8 cellular contexts compared by ENCODE assay signal in the genomic region with DNA sequence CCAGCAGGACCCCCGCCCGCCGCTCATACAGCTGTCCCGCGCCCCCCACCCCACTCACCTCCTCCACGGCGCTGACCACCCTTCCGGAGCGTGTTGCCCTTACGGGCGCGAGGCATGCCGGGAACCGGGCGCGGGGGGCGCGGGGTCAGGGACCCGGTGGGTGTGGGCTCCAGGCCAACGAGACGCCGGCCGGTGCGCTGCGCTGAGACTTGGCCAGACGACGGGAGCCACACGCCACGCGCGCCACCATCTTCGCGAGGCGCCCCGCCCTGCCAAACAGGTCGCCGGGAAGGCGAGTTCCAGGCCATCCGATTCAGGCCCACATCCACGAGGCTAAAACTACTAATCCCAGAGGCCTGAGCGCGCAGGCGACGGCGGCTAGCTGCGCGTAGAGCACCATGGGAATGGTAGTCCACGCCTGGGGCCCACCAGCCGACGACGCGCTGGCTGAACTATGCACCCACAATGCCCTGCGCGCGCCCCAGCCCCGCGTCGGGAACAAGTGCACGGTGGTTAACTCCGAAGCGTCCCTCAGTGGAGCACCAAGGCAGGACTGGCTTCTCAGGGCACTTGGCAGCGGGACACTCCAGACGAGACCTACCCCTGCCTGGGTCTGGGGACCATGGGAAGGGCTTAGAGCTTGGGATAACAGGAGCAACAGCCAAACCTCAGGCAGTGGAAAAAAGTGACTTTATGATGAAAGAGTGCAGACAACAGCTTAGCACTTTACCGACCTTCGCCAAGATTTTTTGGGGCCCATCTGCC. TPM values are rescaled to one million over a fixed set of nuclear protein-coding genes. Genes with fewer than 3 reads are reported as not detected.
DNase-seq lines count a peak whose midpoint lies in the region; ATAC-seq, FAIRE-seq and TF ChIP-seq lines count a peak whose summit lies in the region.

A gene with protein sequence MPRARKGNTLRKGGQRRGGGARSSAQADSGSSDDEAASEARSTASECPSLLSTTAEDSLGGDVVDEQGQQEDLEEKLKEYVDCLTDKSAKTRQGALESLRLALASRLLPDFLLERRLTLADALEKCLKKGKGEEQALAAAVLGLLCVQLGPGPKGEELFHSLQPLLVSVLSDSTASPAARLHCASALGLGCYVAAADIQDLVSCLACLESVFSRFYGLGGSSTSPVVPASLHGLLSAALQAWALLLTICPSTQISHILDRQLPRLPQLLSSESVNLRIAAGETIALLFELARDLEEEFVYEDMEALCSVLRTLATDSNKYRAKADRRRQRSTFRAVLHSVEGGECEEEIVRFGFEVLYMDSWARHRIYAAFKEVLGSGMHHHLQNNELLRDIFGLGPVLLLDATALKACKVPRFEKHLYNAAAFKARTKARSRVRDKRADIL (minus strand): TSS at position 271 of the 765 bp plus-strand sequence. CDS start 155 bp downstream, at position 116.

- in situ Hi-C loops in astrocyte of the cerebellum (cut with HindIII; ENCODE audit: low sequenced_read_pairs) = no loop called here

- ATAC-seq in HG02981 (IDR thresholded peaks at IDR 0.05; ENCODE audit: unreplicated experiment) = peak; percentile 95

- peak within 1 kb of the TSS; percentile 83 for H3K4me3 ChIP-seq in astrocyte of the cerebellum (ENCODE audit: low read depth, low read length)

- DNase-seq in GM18507 (ENCODE audit: extremely low spot score, insufficient read length, low read depth) = peak; percentile 89
- DNase-seq in NCI-H2029 treated with DMSO at 0.1 percent for 48 hours (lab: John Stamatoyannopoulos, UW) = peak; percentile 61
- peak; percentile 90 for DNase-seq in T-helper 9 cell
- peak; percentile 95 for DNase-seq in astrocyte of the cerebellum (ENCODE audit: low read depth)
- DNase-seq in hepatic stellate cell (ENCODE audit: low spot score) = peak; percentile 97
- peak; percentile 93 for DNase-seq in renal cortical epithelial cell (ENCODE audit: low read depth)
- no peak for DNase-seq in cortex of kidney (lab: John Stamatoyannopoulos, UW)

- TF ChIP-seq CTCF in astrocyte of the cerebellum (IDR thresholded peaks at IDR 0.05; ENCODE audit: low read depth, low read length, missing control alignments) = no peak

- peak; percentile 100 for FAIRE-seq in GM18507 (lab: Jason Lieb, UNC)

RNA-seq across cellular contexts. Expression of the gene that starts here (rescaled TPM):
- total RNA-seq in renal cortical epithelial cell = 28.8 and 57.8 TPM in 2 replicates
